19 cellular contexts compared by ENCODE assay signal in genomic region chr4:94228488-94229216, GRCh38. TPM values are rescaled to one million over a fixed set of nuclear protein-coding genes. Genes with fewer than 3 reads are reported as not detected.
DNase-seq lines count a peak whose midpoint lies in the region; ATAC-seq, FAIRE-seq and TF ChIP-seq lines count a peak whose summit lies in the region.
"Had no signal": no experiment of that assay in that cellular context is flagged by ENCODE, and none has a peak within 500 bp of the region (broad histone marks: within the 10 kb centered on the region; RNA-seq: fewer than 3 reads in every experiment).

No MANE protein-coding gene starts in this region.

- peaks cover 9 to 72% of the 10 kb centered on the region in 2 experiments for H3K36me3 ChIP-seq in mesenchymal stem cell (ENCODE audit: control insufficient read depth in 1 of 2, insufficient read depth in 2 of 2, low read depth in 1 of 2, low read length in 2 of 2)
- peaks cover 8% of the 10 kb centered on the region for H3K36me3 ChIP-seq in CD8-positive, alpha-beta memory T cell (ENCODE audit: insufficient read depth, low read length)

- H4K8ac ChIP-seq in mesenchymal stem cell (ENCODE audit: low read length): no peak overlapping the region

- WGBS in mesenchymal stem cell: 91% methylated on average over 5 of the region's 5 CpGs

- intact Hi-C loops in Calu3 (cut with micrococcal nuclease; ENCODE audit: unreplicated experiment): no loop called here

- FAIRE-seq in D721Med (lab: Jason Lieb, UNC) (peak; percentile 35), GM12891 (lab: Jason Lieb, UNC) (peak; percentile 16)
- FAIRE-seq: A204.1, H54, HTR-8/SVneo had no signal

- no peaks in the 10 kb centered on the region for H3K27me3 Mint-ChIP-seq in Calu3 (ENCODE audit: unreplicated experiment)
- no peaks in the 10 kb centered on the region for H3K27me3 Mint-ChIP-seq in CD8-positive, alpha-beta memory T cell
- H3K27me3 Mint-ChIP-seq: CD4-positive, alpha-beta memory T cell had no signal

- no peak overlapping the region for H3K14ac ChIP-seq in mesenchymal stem cell (ENCODE audit: low read length in 2 of 2)

- H3K9me3 Mint-ChIP-seq in Calu3 (ENCODE audit: low read depth, unreplicated experiment): no peaks in the 10 kb centered on the region
- no peaks in the 10 kb centered on the region for H3K9me3 Mint-ChIP-seq in CD8-positive, alpha-beta memory T cell
- H3K9me3 Mint-ChIP-seq: CD14-positive monocyte; CD4-positive, alpha-beta memory T cell; GM23338 had no signal

- H3K79me1 ChIP-seq in mesenchymal stem cell (replicated peaks; ENCODE audit: low read length, poor library complexity, severe bottlenecking): peaks cover 20% of the 10 kb centered on the region

- DNase-seq in D721Med (ENCODE audit: insufficient read length, low spot score) (no peak), GM12891 (ENCODE audit: insufficient read length, low spot score) (no peak), erythroblast (lab: John Stamatoyannopoulos, UW) (peak; percentile 12 to 36), mesenchymal stem cell (peak; percentile 71), Calu3 (no peak)
- DNase-seq in CD8-positive, alpha-beta memory T cell: no peak
- DNase-seq: CD4-positive, alpha-beta memory T cell; DMS79; GDM1; HCEC 1CT; IMR-90; KBM-7 had no signal

- H2BK5ac ChIP-seq in mesenchymal stem cell (ENCODE audit: low read depth, low read length, poor library complexity, severe bottlenecking): no peak overlapping the region

- no peak overlapping the region for H3K4ac ChIP-seq in mesenchymal stem cell (ENCODE audit: low read depth in 1 of 2, low read length in 2 of 2)

- H3K36me3 Mint-ChIP-seq in Calu3 (ENCODE audit: insufficient read depth, unreplicated experiment): peaks cover 7% of the 10 kb centered on the region
- peaks cover 0 to 63% (median 15%) of the 10 kb centered on the region in 3 donors for H3K36me3 Mint-ChIP-seq in CD8-positive, alpha-beta memory T cell

- H3K4me1 Mint-ChIP-seq in Calu3 (ENCODE audit: low read depth, unreplicated experiment): no peaks in the 10 kb centered on the region
- H3K4me1 Mint-ChIP-seq in CD8-positive, alpha-beta memory T cell: peaks cover 12 to 49% (median 38%) of the 10 kb centered on the region in 3 donors
- H3K4me1 Mint-ChIP-seq: GM23338 had no signal

- H2BK12ac ChIP-seq in mesenchymal stem cell (ENCODE audit: low read length in 2 of 2): no peak overlapping the region

- H2BK120ac ChIP-seq in mesenchymal stem cell (ENCODE audit: low read depth, low read length): no peak overlapping the region

- H3K9me3 ChIP-seq in mesenchymal stem cell (ENCODE audit: control insufficient read depth, low read length): no peaks in the 10 kb centered on the region
- H3K9me3 ChIP-seq in CD8-positive, alpha-beta memory T cell (ENCODE audit: low read length): no peaks in the 10 kb centered on the region
- H3K9me3 ChIP-seq: BLaER1 had no signal

- H2AFZ ChIP-seq in mesenchymal stem cell (ENCODE audit: low read depth, low read length): no peak overlapping the region
- H2AFZ ChIP-seq: GM23338 had no signal

- POLR2A ChIA-PET in CD8-positive, alpha-beta memory T cell (lab: Charles Lee): no interaction called here

- H3K23ac ChIP-seq in mesenchymal stem cell (ENCODE audit: low read length in 2 of 2): no peak overlapping the region

- H2BK15ac ChIP-seq in mesenchymal stem cell (ENCODE audit: low read depth, poor library complexity, severe bottlenecking): no peak overlapping the region

- H3K27ac Mint-ChIP-seq in Calu3 (ENCODE audit: unreplicated experiment): no peak overlapping the region
- H3K27ac Mint-ChIP-seq in CD8-positive, alpha-beta memory T cell: no peak overlapping the region
- H3K27ac Mint-ChIP-seq: GM23338 had no signal

- no peak overlapping the region for H2AK5ac ChIP-seq in mesenchymal stem cell (ENCODE audit: low read length, severe bottlenecking)

- no peaks in the 10 kb centered on the region for H3K27me3 ChIP-seq in mesenchymal stem cell (ENCODE audit: control insufficient read depth in 1 of 2, insufficient read depth in 1 of 2, low read length in 2 of 2)
- H3K27me3 ChIP-seq in CD8-positive, alpha-beta memory T cell (ENCODE audit: insufficient read depth, low read length, poor library complexity, severe bottlenecking): no peaks in the 10 kb centered on the region
- H3K27me3 ChIP-seq: BLaER1 had no signal

- H3K4me2 ChIP-seq in mesenchymal stem cell (ENCODE audit: low read length, poor library complexity, severe bottlenecking): no peak overlapping the region
- H3K4me2 ChIP-seq: BLaER1, GM23338 had no signal

- BruUV-seq in Calu3 (replicated peaks; lab: Mats Ljungman, UMichigan): no TSS peak

- TF ChIP-seq CTCF in D721Med (IDR thresholded peaks at IDR 0.05; ENCODE audit: insufficient read depth, missing control alignments) (no peak), Calu3 (IDR thresholded peaks at IDR 0.05; ENCODE audit: unreplicated experiment) (no peak)

- no peak overlapping the region for H3K18ac ChIP-seq in mesenchymal stem cell (ENCODE audit: low read depth in 1 of 2, low read length in 2 of 2)

- H3K27ac ChIP-seq in mesenchymal stem cell (ENCODE audit: low read length, poor library complexity, severe bottlenecking): no peak overlapping the region
- H3K27ac ChIP-seq in CD8-positive, alpha-beta memory T cell (ENCODE audit: low read depth, low read length): no peak overlapping the region
- H3K27ac ChIP-seq: BLaER1 had no signal

- H3K4me3 ChIP-seq in mesenchymal stem cell (ENCODE audit: insufficient read depth in 1 of 2, low read depth in 1 of 2, low read length in 2 of 2): no peak overlapping the region
- H3K4me3 ChIP-seq in CD8-positive, alpha-beta memory T cell (ENCODE audit: low read length): no peak overlapping the region
- H3K4me3 ChIP-seq: BLaER1, GM23338 had no signal

- CTCF ChIA-PET in Calu3 (lab: Charles Lee): no interaction called here
- CTCF ChIA-PET in CD8-positive, alpha-beta memory T cell (lab: Charles Lee): no interaction called here

- TF ChIP-seq POLR2A in GM12891 (IDR thresholded peaks at IDR 0.05; ENCODE audit: low read depth, low read length): no peak
- TF ChIP-seq POLR2A in erythroblast (IDR thresholded peaks at IDR 0.05; ENCODE audit: low read length): no peak

- H3K9ac ChIP-seq in mesenchymal stem cell (ENCODE audit: low read length): no peak overlapping the region
- H3K9ac ChIP-seq: BLaER1 had no signal

- ATAC-seq in HG03354 (IDR thresholded peaks at IDR 0.05; ENCODE audit: poor library complexity, severe bottlenecking, unreplicated experiment): no peak
- ATAC-seq: GM23338 had no signal

- no peaks in the 10 kb centered on the region for H3K4me1 ChIP-seq in mesenchymal stem cell (ENCODE audit: control insufficient read depth, insufficient read depth, low read depth, low read length)
- no peaks in the 10 kb centered on the region for H3K4me1 ChIP-seq in CD8-positive, alpha-beta memory T cell (ENCODE audit: insufficient read depth, low read length)
- H3K4me1 ChIP-seq: BLaER1 had no signal

- H4K91ac ChIP-seq in mesenchymal stem cell (ENCODE audit: low read length): no peak overlapping the region

- H3K4me3 Mint-ChIP-seq in Calu3 (ENCODE audit: low read depth, unreplicated experiment): no peak overlapping the region
- H3K4me3 Mint-ChIP-seq in CD8-positive, alpha-beta memory T cell: no peak overlapping the region
- H3K4me3 Mint-ChIP-seq: CD14-positive monocyte; CD4-positive, alpha-beta memory T cell; GM23338 had no signal

TF ChIP-seq in GM12891, 5 proteins besides CTCF, POLR2A, EP300 and RAD21:
- TF ChIP-seq TAF1 (IDR thresholded peaks at IDR 0.05; ENCODE audit: low read depth, low read length) (no peak), POLR2AphosphoS5 (IDR thresholded peaks at IDR 0.05; ENCODE audit: low read depth, low read length) (no peak), POU2F2 (IDR thresholded peaks at IDR 0.05; ENCODE audit: low read depth, low read length) (no peak), SPI1 (IDR thresholded peaks at IDR 0.05; ENCODE audit: low read depth, low read length) (no peak), PAX5 (IDR thresholded peaks at IDR 0.05; ENCODE audit: insufficient read depth, low read length, severe bottlenecking) (no peak)

RNA-seq across cellular contexts. Expression of gene SMARCAD1, which starts 21.0 kb away (rescaled TPM):
- polyA plus RNA-seq in GM12891 (2012; ENCODE audit: low read depth, missing spikeins): 10.6 TPM
- 17.2 TPM for polyA plus RNA-seq in mesenchymal stem cell (2013, experiment 1 of 2)
- polyA plus RNA-seq in mesenchymal stem cell (2013, experiment 2 of 2): 17.0 TPM
- total RNA-seq in Calu3 (2022): 15.8 and 19.2 TPM in 2 replicates
- total RNA-seq in CD8-positive, alpha-beta memory T cell: 10 to 100 TPM; 37.2 TPM
- polyA plus RNA-seq in CD8-positive, alpha-beta memory T cell: 11.3 TPM

Comparison
In these comparisons a context has a peak if more than half of its experiments do, and no peak if none do; other contexts are left out.
1. DNase-seq: peak in erythroblast (2 of 2) and mesenchymal stem cell (single experiment); none in D721Med (single experiment), GM12891 (single experiment), Calu3 (single experiment) and CD8-positive, alpha-beta memory T cell (0 of 5).